ENCODE assay signal across 10 cellular contexts in the genomic region with DNA sequence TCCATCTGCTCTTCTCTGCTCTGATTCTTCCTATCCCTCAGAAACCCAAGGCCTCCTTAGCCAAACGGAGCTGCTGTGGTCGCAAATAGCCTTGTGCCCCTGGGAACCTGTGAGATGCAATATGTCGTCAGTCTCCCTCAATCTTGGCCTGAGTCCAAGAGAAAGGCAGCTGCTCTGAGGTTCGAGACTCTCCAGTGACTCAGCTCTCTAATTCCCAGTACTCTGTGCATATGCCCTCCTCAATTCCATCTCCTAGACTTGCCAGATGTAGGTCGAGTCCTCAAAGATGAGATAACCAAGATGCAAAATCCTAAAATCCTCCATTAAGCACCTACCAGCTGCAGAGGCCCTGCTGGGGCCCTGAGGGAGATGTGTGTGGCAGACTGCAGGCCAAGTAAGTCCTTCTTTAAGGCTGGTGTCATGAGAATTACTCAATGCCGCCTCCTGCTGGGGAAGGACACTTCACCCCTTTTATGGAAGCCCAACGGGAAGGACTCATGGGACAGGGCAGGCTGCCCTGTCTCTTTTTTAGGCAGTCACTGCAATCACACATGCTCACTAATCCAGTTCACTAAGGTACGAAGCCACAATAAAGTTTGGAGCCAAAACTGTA. TPM values are rescaled to one million over a fixed set of nuclear protein-coding genes. Genes with fewer than 3 reads are reported as not detected.
DNase-seq lines count a peak whose midpoint lies in the region; ATAC-seq, FAIRE-seq and TF ChIP-seq lines count a peak whose summit lies in the region.
"Had no signal": no experiment of that assay in that cellular context is flagged by ENCODE, and none has a peak within 500 bp of the region (broad histone marks: within the 10 kb centered on the region; RNA-seq: fewer than 3 reads in every experiment).

No MANE protein-coding gene starts in this region.

- H3K9me3 Mint-ChIP-seq in immature natural killer cell: no peaks in the 10 kb centered on the region

- intact Hi-C loops in body of pancreas (cut with DNase I): no loop called here

- no peak overlapping the region for H3K4me3 Mint-ChIP-seq in immature natural killer cell

- H3K36me3 ChIP-seq in SJCRH30: no peaks in the 10 kb centered on the region
- H3K36me3 ChIP-seq in body of pancreas (replicated peaks in 1 of 2; ENCODE audit: insufficient read depth in 1 of 2, low read depth in 2 of 2): no peaks in the 10 kb centered on the region
- H3K36me3 ChIP-seq in lung (ENCODE audit: control insufficient read depth in 2 of 2, insufficient read depth in 2 of 2, low read length in 2 of 2): no peaks in the 10 kb centered on the region
- H3K36me3 ChIP-seq: tibial nerve had no signal

- H3K4me1 Mint-ChIP-seq in immature natural killer cell: peaks cover 8 to 16% of the 10 kb centered on the region in 2 donors

- H3K4me1 ChIP-seq in SJCRH30: peaks cover 27% of the 10 kb centered on the region
- H3K4me1 ChIP-seq in body of pancreas: peaks cover 8% of the 10 kb centered on the region
- peaks cover 0 to 6% of the 10 kb centered on the region in 2 donors for H3K4me1 ChIP-seq in lung (ENCODE audit: control insufficient read depth in 2 of 2, insufficient read depth in 2 of 2, low read length in 2 of 2)

- peak in 3 of 7 experiments; percentile 10 to 19 (median 19) for TF ChIP-seq CTCF in body of pancreas (IDR thresholded peaks at IDR 0.05)
- no peak for TF ChIP-seq CTCF in lung (IDR thresholded peaks at IDR 0.05; ENCODE audit: control extremely low read depth, extremely low read depth)

- H3K36me3 Mint-ChIP-seq in immature natural killer cell: no peaks in the 10 kb centered on the region

- no peak for TF ChIP-seq POLR2A in body of pancreas (IDR thresholded peaks at IDR 0.05)

- no peaks in the 10 kb centered on the region for H3K9me3 ChIP-seq in SJCRH30 (replicated peaks)
- H3K9me3 ChIP-seq in body of pancreas: no peaks in the 10 kb centered on the region
- no peaks in the 10 kb centered on the region for H3K9me3 ChIP-seq in lung (ENCODE audit: control insufficient read depth in 2 of 2, insufficient read depth in 1 of 2, low read length in 1 of 2)
- H3K9me3 ChIP-seq: tibial nerve had no signal

- FAIRE-seq in GM18507 (lab: Jason Lieb, UNC): peak; percentile 15

- ATAC-seq in body of pancreas (no peak), lung (ENCODE audit: insufficient read depth, low FRiP score) (no peak), GM19324 (IDR thresholded peaks at IDR 0.05; ENCODE audit: low FRiP score, unreplicated experiment) (no peak), HG03442 (IDR thresholded peaks at IDR 0.05; ENCODE audit: unreplicated experiment) (no peak)

- H3K27ac ChIP-seq in SJCRH30: peak overlapping the region; percentile 56
- H3K27ac ChIP-seq in body of pancreas: no peak overlapping the region
- H3K27ac ChIP-seq in lung (ENCODE audit: low read depth in 1 of 2, low read length in 1 of 2): no peak overlapping the region
- H3K27ac ChIP-seq: epithelial cell of prostate had no signal

- peak; percentile 36 for DNase-seq in AG08395 (ENCODE audit: low spot score)
- no peak for DNase-seq in GM18507 (ENCODE audit: extremely low spot score, insufficient read length, low read depth)
- DNase-seq in SJCRH30: peak; percentile 83 to 91
- DNase-seq in body of pancreas: peak in 3 of 4 donors; percentile 34 to 49 (median 40)
- DNase-seq in lung (ENCODE audit: low spot score): peak; percentile 36
- no peak for DNase-seq in immature natural killer cell

- no peak overlapping the region for H3K4me3 ChIP-seq in SJCRH30
- no peak overlapping the region for H3K4me3 ChIP-seq in body of pancreas
- H3K4me3 ChIP-seq in lung: no peak overlapping the region
- H3K4me3 ChIP-seq: tibial nerve had no signal

- H3K27me3 ChIP-seq in SJCRH30 (no peaks in the 10 kb centered on the region), body of pancreas (no peaks in the 10 kb centered on the region), lung (ENCODE audit: control insufficient read depth, insufficient read depth) (no peaks in the 10 kb centered on the region)
- H3K27me3 ChIP-seq: tibial nerve had no signal

- H3K27me3 Mint-ChIP-seq in immature natural killer cell (ENCODE audit: low read depth in 3 of 3): peaks cover 0 to 13% (median 9%) of the 10 kb centered on the region in 3 donors

- H3K27ac Mint-ChIP-seq in immature natural killer cell: peak overlapping the region in 1 of 6 donors; percentile 45

- 43 to 62% methylated on average over 8 of the region's 8 CpGs for WGBS in body of pancreas, 2 donors
- 60 to 68% methylated on average over 8 of the region's 8 CpGs for WGBS in lung, 2 donors

RNA-seq across cellular contexts. Expression of a gene that starts 28.5 kb away (rescaled TPM):
- 2.3 and 3.4 TPM in 2 replicates for total RNA-seq in SJCRH30 (2014; rRNA removed; shearing (Covaris generic))
- total RNA-seq in body of pancreas: not detected
- total RNA-seq in lung: not detected
- not detected for polyA plus RNA-seq in lung
- polyA plus RNA-seq in immature natural killer cell: not detected
- total RNA-seq: tibial nerve had no signal

RNA-seq across cellular contexts. Expression of a gene that starts 30.8 kb away (rescaled TPM):
- 0.48 and 0.67 TPM in 2 replicates for total RNA-seq in SJCRH30 (2014; rRNA removed; shearing (Covaris generic))
- total RNA-seq in body of pancreas (1 to 10 TPM; 1.6 to 3.4 TPM), lung (1 to 10 TPM; 1.1 to 2.6 TPM)
- polyA plus RNA-seq in lung (10 to 100 TPM in 1 of 2 donors, 1 to 10 TPM in 1; 2.3 to 10.8 TPM), immature natural killer cell (not detected)

RNA-seq across cellular contexts. Expression of a gene that starts 36.4 kb away (rescaled TPM):
- 0.06 TPM in 1 of 2 replicates, not detected in the other for total RNA-seq in SJCRH30 (2014; rRNA removed; shearing (Covaris generic))
- total RNA-seq in body of pancreas (not detected), lung (under 1 TPM in 1 of 2 donors, not detected in 1; 0.06 TPM)
- polyA plus RNA-seq in lung (under 1 TPM; 0.05 to 0.10 TPM), immature natural killer cell (not detected)
- total RNA-seq: tibial nerve had no signal

RNA-seq across cellular contexts. Expression of a gene that starts 55.0 kb away (rescaled TPM):
- not detected in 2 replicates for total RNA-seq in SJCRH30 (2014; rRNA removed; shearing (Covaris generic))
- not detected for total RNA-seq in body of pancreas
- not detected for total RNA-seq in lung
- not detected for polyA plus RNA-seq in lung
- not detected for polyA plus RNA-seq in immature natural killer cell
- total RNA-seq: tibial nerve had no signal

Comparison
In these comparisons a context has a peak if more than half of its experiments do, and no peak if none do; other contexts are left out.
1. DNase-seq: peak in AG08395 (single experiment), SJCRH30 (2 of 2), body of pancreas (3 of 4) and lung (single experiment); none in GM18507 (single experiment) and immature natural killer cell (0 of 3).